Comparison of ENCODE assay signal across 25 cellular contexts in the genomic region with DNA sequence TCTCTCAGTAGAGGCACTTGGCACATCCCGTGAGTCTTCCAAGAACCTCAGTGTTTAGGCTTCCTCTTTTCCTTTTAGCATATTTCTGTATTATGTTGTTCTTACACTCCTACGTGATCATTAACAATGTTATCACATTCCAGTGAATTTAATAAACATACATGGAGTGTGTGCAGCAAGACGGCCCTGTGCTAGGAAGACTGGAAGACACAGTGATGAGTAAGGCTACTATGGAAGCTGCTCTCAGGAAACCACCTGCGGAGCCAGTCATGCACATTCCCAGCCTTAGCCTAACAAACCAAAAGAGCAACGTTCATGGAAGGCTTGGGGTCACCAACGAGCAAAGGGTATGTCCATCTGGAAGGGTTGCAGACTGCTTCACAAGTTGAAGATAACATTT.
A peak's percentile ranks its signal among the peaks of the same experiment; 100 is the strongest.
DNase-seq lines count a peak whose midpoint lies in the region; ATAC-seq and TF ChIP-seq lines count a peak whose summit lies in the region.
"Had no signal": no experiment of that assay in that cellular context is flagged by ENCODE, and none has a peak within 500 bp of the region (broad histone marks: within the 10 kb centered on the region; RNA-seq: fewer than 3 reads in every experiment).

No MANE protein-coding gene starts in this region.

- no peaks in the 10 kb centered on the region for H4K20me1 ChIP-seq in osteoblast (ENCODE audit: insufficient read depth, low read length)
- H4K20me1 ChIP-seq: BLaER1 had no signal

- no peaks in the 10 kb centered on the region for H3K27me3 ChIP-seq in brain microvascular endothelial cell (replicated peaks)
- H3K27me3 ChIP-seq in osteoblast (ENCODE audit: insufficient read depth, low read length) = no peaks in the 10 kb centered on the region
- H3K27me3 ChIP-seq in upper lobe of left lung = no peaks in the 10 kb centered on the region
- no peaks in the 10 kb centered on the region for H3K27me3 ChIP-seq in uterus
- H3K27me3 ChIP-seq: BLaER1 had no signal

- H3K4me3 ChIP-seq in brain microvascular endothelial cell (ENCODE audit: low read depth, low read length) (no peak overlapping the region), osteoblast (ENCODE audit: insufficient read depth, low read length) (no peak overlapping the region), upper lobe of left lung (no peak overlapping the region), uterus (no peak overlapping the region)
- H3K4me3 ChIP-seq: BLaER1, PC-9, SJCRH30 had no signal

- no peak for ATAC-seq in upper lobe of left lung (ENCODE audit: low FRiP score in 2 of 2)
- ATAC-seq in HG03159 (IDR thresholded peaks at IDR 0.05; ENCODE audit: unreplicated experiment) = no peak
- ATAC-seq: HCT116, Right ventricle myocardium inferior had no signal

- 62 to 69% methylated on average over 6 of the region's 6 CpGs for WGBS in upper lobe of left lung, 2 donors

- no peaks in the 10 kb centered on the region for H3K36me3 ChIP-seq in brain microvascular endothelial cell (replicated peaks)
- no peaks in the 10 kb centered on the region for H3K36me3 ChIP-seq in osteoblast (ENCODE audit: insufficient read depth, low read length)
- no peaks in the 10 kb centered on the region for H3K36me3 ChIP-seq in upper lobe of left lung
- H3K36me3 ChIP-seq in uterus = no peaks in the 10 kb centered on the region
- H3K36me3 ChIP-seq: BLaER1, SJCRH30 had no signal

- H3K79me2 ChIP-seq in osteoblast (ENCODE audit: insufficient read depth, low read length) = no peaks in the 10 kb centered on the region

- TF ChIP-seq POLR2A in upper lobe of left lung (IDR thresholded peaks at IDR 0.05) (no peak), uterus (IDR thresholded peaks at IDR 0.05) (no peak)

- in situ Hi-C loops in brain microvascular endothelial cell (cut with HindIII; ENCODE audit: low pct_ligation_motif_present, low sequenced_read_pairs) = no loop called here

- peak overlapping the region; percentile 34 for H2AFZ ChIP-seq in osteoblast (ENCODE audit: low read length)
- H2AFZ ChIP-seq: PC-9 had no signal

- TF ChIP-seq CTCF in brain microvascular endothelial cell (IDR thresholded peaks at IDR 0.05; ENCODE audit: low read depth, low read length, missing control alignments) (no peak), osteoblast (IDR thresholded peaks at IDR 0.05; ENCODE audit: extremely low read depth, low read depth, low read length) (no peak), upper lobe of left lung (IDR thresholded peaks at IDR 0.05) (no peak), uterus (IDR thresholded peaks at IDR 0.05) (no peak)

- intact Hi-C loops in uterus (cut with DNase I; ENCODE audit: low total_unique reads) = no loop called here

- H3K4me2 ChIP-seq in osteoblast (ENCODE audit: insufficient read depth, low read length) = no peak overlapping the region
- H3K4me2 ChIP-seq: BLaER1, PC-9 had no signal

- H3K9me3 ChIP-seq in osteoblast (ENCODE audit: low read depth, low read length) (no peaks in the 10 kb centered on the region), upper lobe of left lung (no peaks in the 10 kb centered on the region), uterus (no peaks in the 10 kb centered on the region)
- H3K9me3 ChIP-seq: BLaER1, SJCRH30 had no signal

- TF ChIP-seq EP300 in upper lobe of left lung (IDR thresholded peaks at IDR 0.05) = no peak

- H3K27ac ChIP-seq in brain microvascular endothelial cell = no peak overlapping the region
- H3K27ac ChIP-seq in osteoblast (ENCODE audit: low read depth, low read length) = no peak overlapping the region
- H3K27ac ChIP-seq in upper lobe of left lung = no peak overlapping the region
- H3K27ac ChIP-seq in uterus = no peak overlapping the region
- H3K27ac ChIP-seq: BLaER1, PC-9, SJCRH30 had no signal

- DNase-seq in AG08396 (ENCODE audit: low spot score) (peak; percentile 12), brain microvascular endothelial cell (peak; percentile 8), iris pigment epithelial cell (ENCODE audit: low read depth) (peak; percentile 35), osteoblast (ENCODE audit: insufficient read length, low spot score, missing footprints) (no peak), upper lobe of left lung (no peak), uterus (no peak)
- DNase-seq: 8988T; ACHN; CD4-positive, CD25-positive, alpha-beta regulatory T cell; DND-41; KBM-7; MV-4-11; NCI-H1105; NCI-H1436 treated with DMSO at 0.1 percent for 48 hours; NCI-H187 treated with DMSO at 0.1 percent for 48 hours; NCI-H2171 treated with DMSO at 0.1 percent for 48 hours; NCI-H345; NCI-H510A treated with DMSO at 0.1 percent for 48 hours; NK-92 treated with Interleukin-12 subunit alpha and Interleukin-12 subunit beta, amount 100 ng/mL, for 24 hours; PC-9; SJCRH30 had no signal

- H3K4me1 ChIP-seq in osteoblast (ENCODE audit: insufficient read depth, low read length) = peaks cover 12% of the 10 kb centered on the region
- no peaks in the 10 kb centered on the region for H3K4me1 ChIP-seq in upper lobe of left lung
- H3K4me1 ChIP-seq in uterus = no peaks in the 10 kb centered on the region
- H3K4me1 ChIP-seq: BLaER1, SJCRH30 had no signal

Comparison
In these comparisons a context has a peak if more than half of its experiments do, and no peak if none do; other contexts are left out.
1. DNase-seq: peak in AG08396 (single experiment), brain microvascular endothelial cell (single experiment) and iris pigment epithelial cell (single experiment); none in osteoblast (single experiment), upper lobe of left lung (0 of 2) and uterus (0 of 2).